In the genomic region with DNA sequence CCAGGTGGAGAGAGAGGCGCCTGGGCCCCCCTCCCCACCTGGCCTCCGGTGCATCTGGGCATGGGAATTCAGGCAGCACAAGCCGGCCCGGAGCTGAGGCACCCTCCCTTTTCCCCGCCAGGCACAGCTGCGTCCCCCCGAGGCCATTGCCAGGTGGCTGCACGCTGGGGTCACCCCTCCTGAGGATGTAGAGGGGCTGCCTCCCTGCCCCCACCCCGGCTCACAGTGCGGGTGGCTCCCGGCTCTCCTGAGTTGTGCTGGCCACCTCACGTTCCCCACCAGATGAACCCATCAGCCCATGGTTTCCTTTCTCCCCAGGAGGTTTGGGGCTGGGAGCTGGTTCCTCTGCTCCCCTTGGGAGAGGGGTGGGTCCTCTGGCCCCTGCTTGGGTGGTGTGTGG, we compare ENCODE assay signal across 21 cellular contexts. TPM values are rescaled to one million over a fixed set of nuclear protein-coding genes. Genes with fewer than 3 reads are reported as not detected.
DNase-seq lines count a peak whose midpoint lies in the region; ATAC-seq and TF ChIP-seq lines count a peak whose summit lies in the region.
"Had no signal": no experiment of that assay in that cellular context is flagged by ENCODE, and none has a peak within 500 bp of the region (broad histone marks: within the 10 kb centered on the region; RNA-seq: fewer than 3 reads in every experiment).

No MANE protein-coding gene starts in this region.

- H3K27ac ChIP-seq in BLaER1 = peak overlapping the region; percentile 35; the same call in 1 of the 2 replicates
- H3K27ac ChIP-seq in esophagus muscularis mucosa (replicated peaks in 1 of 4) = peak overlapping the region; percentile 92 to 98 (median 94)
- H3K27ac ChIP-seq in muscle layer of colon (ENCODE audit: low read depth, low read length) = peak overlapping the region; percentile 93
- H3K27ac ChIP-seq in sigmoid colon = peak overlapping the region; percentile 88 to 98 (median 96)
- H3K27ac ChIP-seq in left ventricle myocardium inferior (replicated peaks) = no peak overlapping the region
- H3K27ac ChIP-seq: A549, GM23248 had no signal

- intact Hi-C loops in esophagus muscularis mucosa (cut with DNase I) (no loop called here), sigmoid colon (cut with DNase I) (no loop called here), left ventricle myocardium inferior (cut with micrococcal nuclease) (no loop called here)

- TF ChIP-seq CTCF in esophagus muscularis mucosa (IDR thresholded peaks at IDR 0.05) (no peak), sigmoid colon (IDR thresholded peaks at IDR 0.05) (no peak), left ventricle myocardium inferior (IDR thresholded peaks at IDR 0.05; ENCODE audit: borderline replicate concordance) (no peak)

- H3K36me3 ChIP-seq in BLaER1 = peaks cover 22% of the 10 kb centered on the region; the same call in 1 of the 2 replicates
- no peaks in the 10 kb centered on the region for H3K36me3 ChIP-seq in esophagus muscularis mucosa
- peaks cover 11% of the 10 kb centered on the region for H3K36me3 ChIP-seq in muscle layer of colon (ENCODE audit: insufficient read depth, low read length)
- H3K36me3 ChIP-seq in sigmoid colon = no peaks in the 10 kb centered on the region
- H3K36me3 ChIP-seq in left ventricle myocardium inferior = no peaks in the 10 kb centered on the region

- TF ChIP-seq EP300 in esophagus muscularis mucosa (IDR thresholded peaks at IDR 0.05) (no peak), sigmoid colon (IDR thresholded peaks at IDR 0.05) (no peak)

- H3K4me1 Mint-ChIP-seq in activated naive CD8-positive, alpha-beta T cell treated with anti-CD3 and anti-CD28 coated beads, Interleukin-2, amount 50 U/mL, for 24 hours = no peaks in the 10 kb centered on the region
- H3K4me1 Mint-ChIP-seq: CD14-positive monocyte had no signal

- peak overlapping the region; percentile 77 for H3K4me2 ChIP-seq in BLaER1
- H3K4me2 ChIP-seq: A549 had no signal

- no peaks in the 10 kb centered on the region for H3K9me3 ChIP-seq in BLaER1
- no peaks in the 10 kb centered on the region for H3K9me3 ChIP-seq in esophagus muscularis mucosa
- no peaks in the 10 kb centered on the region for H3K9me3 ChIP-seq in muscle layer of colon (ENCODE audit: low read length)
- H3K9me3 ChIP-seq in sigmoid colon = no peaks in the 10 kb centered on the region
- no peaks in the 10 kb centered on the region for H3K9me3 ChIP-seq in left ventricle myocardium inferior (replicated peaks)
- H3K9me3 ChIP-seq: A549 had no signal

- H3K27me3 Mint-ChIP-seq in activated naive CD8-positive, alpha-beta T cell treated with anti-CD3 and anti-CD28 coated beads, Interleukin-2, amount 50 U/mL, for 24 hours = no peaks in the 10 kb centered on the region
- H3K27me3 Mint-ChIP-seq: CD4-positive, alpha-beta T cell had no signal

- H3K27me3 ChIP-seq in BLaER1 (peaks cover 13% of the 10 kb centered on the region), esophagus muscularis mucosa (peaks cover 0 to 37% (median 0%) of the 10 kb centered on the region in 4 donors), muscle layer of colon (ENCODE audit: control insufficient read depth in 1 of 2, insufficient read depth in 2 of 2, low read length in 2 of 2) (no peaks in the 10 kb centered on the region), sigmoid colon (no peaks in the 10 kb centered on the region), left ventricle myocardium inferior (ENCODE audit: low read depth) (peaks cover 45% of the 10 kb centered on the region)

- peaks cover 99% of the 10 kb centered on the region for H4K20me1 ChIP-seq in BLaER1

- H3K36me3 Mint-ChIP-seq in activated naive CD8-positive, alpha-beta T cell treated with anti-CD3 and anti-CD28 coated beads, Interleukin-2, amount 50 U/mL, for 24 hours (ENCODE audit: low read depth) = no peaks in the 10 kb centered on the region
- H3K36me3 Mint-ChIP-seq: CD14-positive monocyte had no signal

- H3K9ac ChIP-seq in BLaER1 (0 out of 2 replicates have a peak overlapping the region, but pooled peaks have one; percentile 6), muscle layer of colon (ENCODE audit: low read length) (no peak overlapping the region)
- H3K9ac ChIP-seq: GM23248 had no signal

- DNase-seq in esophagus muscularis mucosa (ENCODE audit: extremely low spot score) (no peak), sigmoid colon (no peak), left ventricle myocardium inferior (no peak)
- no peak for DNase-seq in activated CD4-positive, alpha-beta T cell treated with anti-CD3 and anti-CD28 coated beads for 1 hour
- no peak for DNase-seq in activated naive CD8-positive, alpha-beta T cell treated with anti-CD3 and anti-CD28 coated beads, Interleukin-2, amount 50 U/mL, for 24 hours
- DNase-seq: 8988T; Calu3; CD4-positive, alpha-beta T cell; COR-L47; DMS53; DND-41; GM23248; H9 had no signal

- no peak overlapping the region for H3K4me3 Mint-ChIP-seq in activated naive CD8-positive, alpha-beta T cell treated with anti-CD3 and anti-CD28 coated beads, Interleukin-2, amount 50 U/mL, for 24 hours
- H3K4me3 Mint-ChIP-seq: CD14-positive monocyte; CD4-positive, alpha-beta T cell; H9 had no signal

- no peak overlapping the region for H3K27ac Mint-ChIP-seq in activated naive CD8-positive, alpha-beta T cell treated with anti-CD3 and anti-CD28 coated beads, Interleukin-2, amount 50 U/mL, for 24 hours
- H3K27ac Mint-ChIP-seq: CD14-positive monocyte; CD4-positive, alpha-beta T cell had no signal

- H3K4me1 ChIP-seq in BLaER1 = peaks cover 77% of the 10 kb centered on the region
- peaks cover 26 to 100% (median 100%) of the 10 kb centered on the region in 4 donors for H3K4me1 ChIP-seq in esophagus muscularis mucosa
- peaks cover 88% of the 10 kb centered on the region for H3K4me1 ChIP-seq in muscle layer of colon (ENCODE audit: insufficient read depth, low read length)
- H3K4me1 ChIP-seq in sigmoid colon = peaks cover 0 to 100% (median 99%) of the 10 kb centered on the region in 4 donors
- peaks cover 12% of the 10 kb centered on the region for H3K4me1 ChIP-seq in left ventricle myocardium inferior

- H3K9me3 Mint-ChIP-seq in activated naive CD8-positive, alpha-beta T cell treated with anti-CD3 and anti-CD28 coated beads, Interleukin-2, amount 50 U/mL, for 24 hours = no peaks in the 10 kb centered on the region
- H3K9me3 Mint-ChIP-seq: CD4-positive, alpha-beta T cell; H9 had no signal

- no peak for TF ChIP-seq POLR2A in esophagus muscularis mucosa (IDR thresholded peaks at IDR 0.05; ENCODE audit: low read depth)
- no peak for TF ChIP-seq POLR2A in sigmoid colon (IDR thresholded peaks at IDR 0.05)

- WGBS in esophagus muscularis mucosa = 89% methylated on average over 4 of the region's 12 CpGs
- 77 to 82% methylated on average over 12 of the region's 12 CpGs for WGBS in sigmoid colon, 2 donors

- no peak for ATAC-seq in HG02885 (IDR thresholded peaks at IDR 0.05; ENCODE audit: poor library complexity, unreplicated experiment)
- ATAC-seq in activated naive CD8-positive, alpha-beta T cell treated with anti-CD3 and anti-CD28 coated beads, Interleukin-2, amount 50 U/mL, for 24 hours = no peak
- ATAC-seq: A549, HCT116 had no signal

- H3K4me3 ChIP-seq in BLaER1 (no peak overlapping the region), esophagus muscularis mucosa (no peak overlapping the region), muscle layer of colon (ENCODE audit: low read depth in 1 of 2, low read length in 2 of 2) (no peak overlapping the region), sigmoid colon (no peak overlapping the region), left ventricle myocardium inferior (no peak overlapping the region)
- H3K4me3 ChIP-seq: A549, GM23248 had no signal

RNA-seq across cellular contexts. Expression of a gene that starts 12.6 kb away (rescaled TPM):
- total RNA-seq in esophagus muscularis mucosa (100 to 1,000 TPM; 225 to 361 (median 259) TPM), sigmoid colon (100 to 1,000 TPM in 2 of 4 donors, 10 to 100 TPM in 2; 37.0 to 181 (median 127) TPM), left ventricle myocardium inferior (2.5 TPM)
- polyA plus RNA-seq in sigmoid colon = 10 to 100 TPM in 1 of 3 donors, 1 to 10 TPM in 1, under 1 TPM in 1; 0.46 to 10.1 (median 1.8) TPM
- total RNA-seq: Calu3 had no signal
- polyA plus RNA-seq: CD14-positive monocyte, GM23248 had no signal

RNA-seq across cellular contexts. Expression of a gene that starts 59.6 kb away (rescaled TPM):
- 1 to 10 TPM in 2 of 4 donors, under 1 TPM in 2; 0.39 to 2.9 (median 1.00) TPM for total RNA-seq in esophagus muscularis mucosa
- 1 to 10 TPM in 1 of 4 donors, not detected in 3; 1.4 TPM for total RNA-seq in sigmoid colon
- 10 to 100 TPM; 21.5 to 73.9 (median 59.9) TPM for polyA plus RNA-seq in sigmoid colon
- not detected for total RNA-seq in left ventricle myocardium inferior
- total RNA-seq: Calu3; CD4-positive, alpha-beta T cell; GM23248; H1; H9 had no signal
- polyA plus RNA-seq: A549, BJ, CD14-positive monocyte, GM23248, H1 had no signal

Comparison
In these comparisons a context has a peak if more than half of its experiments do, and no peak if none do; other contexts are left out.
1. RNA of a gene that starts 12.6 kb away (total RNA-seq): 225 to 361 TPM in esophagus muscularis mucosa and 37.0 to 181 TPM in sigmoid colon; 2.5 TPM in left ventricle myocardium inferior (single experiment); every median in the first group is over 10 times any median in the second.